Comparison of ENCODE assay signal across 23 cellular contexts in the genomic region with DNA sequence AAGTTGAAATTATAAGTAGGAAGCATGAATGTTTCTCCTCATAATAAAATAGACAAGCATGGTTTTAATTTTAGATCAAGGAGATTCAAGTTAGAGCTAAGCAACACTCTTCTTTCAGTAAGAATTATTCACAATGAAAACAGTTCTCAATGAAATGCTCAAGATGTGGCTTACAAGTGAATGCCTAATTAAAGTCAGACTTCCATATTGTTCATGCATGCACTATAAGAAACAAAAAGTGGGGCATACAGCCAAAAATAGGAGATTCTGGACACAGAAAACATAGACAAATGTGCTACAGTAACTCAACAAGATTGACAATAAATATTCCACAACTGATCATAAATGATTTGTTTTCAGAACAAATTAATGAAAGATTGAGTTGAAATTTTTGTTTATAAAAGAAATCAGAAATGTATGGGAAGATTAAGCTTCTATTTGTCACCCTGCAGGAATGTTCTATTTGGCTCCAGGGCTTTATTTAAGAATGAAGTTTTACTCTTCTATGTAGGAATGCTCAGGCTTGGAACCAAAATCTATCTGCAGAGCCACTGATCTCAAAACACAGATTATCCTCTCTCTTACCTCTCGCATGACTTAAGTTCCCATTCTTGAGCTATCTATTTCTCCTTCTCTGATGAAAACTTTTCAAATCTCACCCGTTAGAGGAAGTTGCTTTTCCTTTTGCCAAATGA.
A peak's percentile ranks its signal among the peaks of the same experiment; 100 is the strongest.
DNase-seq lines count a peak whose midpoint lies in the region; ATAC-seq and TF ChIP-seq lines count a peak whose summit lies in the region.
"Had no signal": no experiment of that assay in that cellular context is flagged by ENCODE, and none has a peak within 500 bp of the region (broad histone marks: within the 10 kb centered on the region; RNA-seq: fewer than 3 reads in every experiment).

No MANE protein-coding gene starts in this region.

- intact Hi-C loops in Caco-2 (cut with micrococcal nuclease; ENCODE audit: unreplicated experiment) (no loop called here), right lobe of liver (cut with DNase I) (no loop called here)

- TF ChIP-seq CTCF in HFF-Myc (IDR thresholded peaks at IDR 0.05; ENCODE audit: low read depth, low read length, missing control alignments) (no peak), astrocyte of the cerebellum (IDR thresholded peaks at IDR 0.05; ENCODE audit: low read depth, low read length, missing control alignments) (no peak), fibroblast of the aortic adventitia (IDR thresholded peaks at IDR 0.05; ENCODE audit: insufficient read depth, low read length) (no peak), Caco-2 (IDR thresholded peaks at IDR 0.05; ENCODE audit: insufficient read depth in 1 of 2, low read depth in 1 of 2, low read length in 1 of 2, severe bottlenecking in 1 of 2, unreplicated experiment in 1 of 2) (no peak), right lobe of liver (IDR thresholded peaks at IDR 0.05) (no peak)

- no peak overlapping the region for H3K4me3 ChIP-seq in ACC112 (ENCODE audit: low read depth, low read length)
- H3K4me3 ChIP-seq in HFF-Myc (replicated peaks; ENCODE audit: low read depth, low read length): no peak overlapping the region
- H3K4me3 ChIP-seq in astrocyte of the cerebellum (ENCODE audit: low read depth, low read length): no peak overlapping the region
- no peak overlapping the region for H3K4me3 ChIP-seq in fibroblast of the aortic adventitia (ENCODE audit: low read depth, low read length)
- H3K4me3 ChIP-seq in Caco-2 (ENCODE audit: low read depth, low read length): no peak overlapping the region
- no peak overlapping the region for H3K4me3 ChIP-seq in right lobe of liver
- H3K4me3 ChIP-seq: adrenal gland, right atrium auricular region, tibial artery had no signal

- no peaks in the 10 kb centered on the region for H3K9me3 Mint-ChIP-seq in Caco-2 (ENCODE audit: unreplicated experiment)

- H3K27ac ChIP-seq in ACC112 (ENCODE audit: low read depth, low read length): 0 out of 2 replicates have a peak overlapping the region, but pooled peaks have one; percentile 7
- H3K27ac ChIP-seq in right lobe of liver: no peak overlapping the region
- H3K27ac ChIP-seq: adrenal gland, neutrophil, right atrium auricular region, tibial artery had no signal

- H2AFZ ChIP-seq in ACC112 (ENCODE audit: low read length, unreplicated experiment): peak overlapping the region; percentile 93

- DNase-seq in HFF-Myc (ENCODE audit: extremely low read depth, low read depth) (peak; percentile 61), astrocyte of the cerebellum (ENCODE audit: low read depth) (peak; percentile 45), fibroblast of the aortic adventitia (ENCODE audit: low read depth) (peak; percentile 87), Caco-2 (no peak), right lobe of liver (no peak)
- DNase-seq in activated effector memory CD4-positive, alpha-beta T cell treated with anti-CD3 and anti-CD28 coated beads, Interleukin-2, amount 50 U/mL, for 16 hours: no peak
- DNase-seq: activated CD4-positive, alpha-beta T cell treated with anti-CD3 and anti-CD28 coated beads for 4 hours; activated CD8-positive, alpha-beta memory T cell treated with anti-CD3 and anti-CD28 coated beads, Interleukin-2, amount 10 ng/mL, durations not matched to agents 7 days and 5 days; adrenal gland; CD4-positive, CD25-positive, alpha-beta regulatory T cell; DMS53; Karpas-422; left ventricle myocardium superior; NCI-H1417 treated with DMSO at 0.1 percent for 48 hours; NCI-H82; stimulated activated naive CD4-positive, alpha-beta T cell; tibial artery had no signal

- TF ChIP-seq POLR2A in right lobe of liver (IDR thresholded peaks at IDR 0.05): no peak

- H3K27me3 Mint-ChIP-seq in Caco-2 (ENCODE audit: insufficient read depth, unreplicated experiment): no peaks in the 10 kb centered on the region

- H3K4me1 ChIP-seq in ACC112 (ENCODE audit: control insufficient read depth, insufficient read depth, low read length, unreplicated experiment) (peaks cover 26% of the 10 kb centered on the region), Caco-2 (peaks cover 8% of the 10 kb centered on the region; the same call in 1 of the 2 replicates), right lobe of liver (no peaks in the 10 kb centered on the region)

- peaks cover 25% of the 10 kb centered on the region for H3K4me1 Mint-ChIP-seq in Caco-2 (ENCODE audit: low read depth, unreplicated experiment)
- H3K4me1 Mint-ChIP-seq: activated CD8-positive, alpha-beta memory T cell treated with anti-CD3 and anti-CD28 coated beads, Interleukin-2, amount 10 ng/mL, durations not matched to agents 7 days and 5 days had no signal

- H3K4me3 Mint-ChIP-seq in Caco-2 (ENCODE audit: unreplicated experiment): no peak overlapping the region
- H3K4me3 Mint-ChIP-seq: activated CD8-positive, alpha-beta memory T cell treated with anti-CD3 and anti-CD28 coated beads, Interleukin-2, amount 10 ng/mL, durations not matched to agents 7 days and 5 days; CD4-positive, CD25-positive, alpha-beta regulatory T cell had no signal

- BruUV-seq in Caco-2 (replicated peaks; lab: Mats Ljungman, UMichigan): no TSS peak

- in situ Hi-C loops in astrocyte of the cerebellum (cut with HindIII; ENCODE audit: low sequenced_read_pairs): no loop called here

- H3K79me2 ChIP-seq in ACC112 (ENCODE audit: control insufficient read depth, insufficient read depth, low read length, unreplicated experiment): no peaks in the 10 kb centered on the region

- 62% methylated on average over 2 of the region's 2 CpGs for WGBS in right lobe of liver (ENCODE audit: insufficient coverage, low coverage, low lambda C conversion rate, missing lambda C conversion rate)

- no peak for ATAC-seq in HG02885 (IDR thresholded peaks at IDR 0.05; ENCODE audit: poor library complexity, unreplicated experiment)
- no peak for ATAC-seq in right lobe of liver
- ATAC-seq: activated CD8-positive, alpha-beta memory T cell treated with anti-CD3 and anti-CD28 coated beads, Interleukin-2, amount 10 ng/mL, durations not matched to agents 7 days and 5 days; left ventricle myocardium superior; Panc1 had no signal

- H3K36me3 Mint-ChIP-seq in Caco-2 (ENCODE audit: insufficient read depth, unreplicated experiment): no peaks in the 10 kb centered on the region
- H3K36me3 Mint-ChIP-seq: activated CD8-positive, alpha-beta memory T cell treated with anti-CD3 and anti-CD28 coated beads, Interleukin-2, amount 10 ng/mL, durations not matched to agents 7 days and 5 days; CD4-positive, CD25-positive, alpha-beta regulatory T cell had no signal

- H3K27me3 ChIP-seq in ACC112 (ENCODE audit: insufficient read depth, low read length) (no peaks in the 10 kb centered on the region), Caco-2 (replicated peaks; ENCODE audit: control insufficient read depth, insufficient read depth, low read length) (no peaks in the 10 kb centered on the region), right lobe of liver (no peaks in the 10 kb centered on the region)
- H3K27me3 ChIP-seq: adrenal gland, neutrophil, right atrium auricular region, tibial artery had no signal

- H3K9me3 ChIP-seq in Caco-2 (no peaks in the 10 kb centered on the region), right lobe of liver (no peaks in the 10 kb centered on the region)
- H3K9me3 ChIP-seq: adrenal gland, neutrophil, right atrium auricular region, tibial artery had no signal

- H3K36me3 ChIP-seq in ACC112 (ENCODE audit: insufficient read depth, low read length): no peaks in the 10 kb centered on the region
- no peaks in the 10 kb centered on the region for H3K36me3 ChIP-seq in Caco-2 (ENCODE audit: control insufficient read depth, insufficient read depth, low read length)
- no peaks in the 10 kb centered on the region for H3K36me3 ChIP-seq in right lobe of liver
- H3K36me3 ChIP-seq: adrenal gland, neutrophil, right atrium auricular region, tibial artery had no signal

- CTCF ChIA-PET in Caco-2 (lab: Charles Lee): no interaction called here

- no peak overlapping the region for H3K27ac Mint-ChIP-seq in Caco-2 (ENCODE audit: unreplicated experiment)
- H3K27ac Mint-ChIP-seq: activated CD8-positive, alpha-beta memory T cell treated with anti-CD3 and anti-CD28 coated beads, Interleukin-2, amount 10 ng/mL, durations not matched to agents 7 days and 5 days; activated T-helper 2 cell treated with anti-CD3 and anti-CD28 coated beads, Interferon-gamma antibody, Interleukin-2, Interleukin-4, amounts not matched to agents 10 μg/mL and 5 μg/mL and 100 μg/mL, durations not matched to agents 14 hours and 24 hours and 36 hours; CD4-positive, CD25-positive, alpha-beta regulatory T cell had no signal

- POLR2A ChIA-PET in Caco-2 (lab: Charles Lee): no interaction called here

Comparison
In these comparisons a context has a peak if more than half of its experiments do, and no peak if none do; other contexts are left out.
1. DNase-seq: peak in HFF-Myc (single experiment), astrocyte of the cerebellum (single experiment) and fibroblast of the aortic adventitia (single experiment); none in Caco-2 (0 of 2), right lobe of liver (0 of 3) and activated effector memory CD4-positive, alpha-beta T cell treated with anti-CD3 and anti-CD28 coated beads, Interleukin-2, amount 50 U/mL, for 16 hours (single experiment).